In genomic region chr16:398551-399277, GRCh38 we compare ENCODE assay signal across 10 cellular contexts. TPM values are rescaled to one million over a fixed set of nuclear protein-coding genes. Genes with fewer than 3 reads are reported as not detected.
DNase-seq lines count a peak whose midpoint lies in the region; FAIRE-seq and TF ChIP-seq lines count a peak whose summit lies in the region.
"Had no signal": no experiment of that assay in that cellular context is flagged by ENCODE, and none has a peak within 500 bp of the region (broad histone marks: within the 10 kb centered on the region; RNA-seq: fewer than 3 reads in every experiment).

No MANE protein-coding gene starts in this region.

- no peak overlapping the region for H3K14ac ChIP-seq in H1 (ENCODE audit: insufficient read length)

- 89% methylated on average over 23 of the region's 23 CpGs; no CpG with 5 or more reads in 1 of the 2 experiments for WGBS in H1 (ENCODE audit: extremely low coverage in 1 of 2, insufficient coverage in 1 of 2, insufficient read length in 1 of 2, insufficient replicate concordance in 2 of 2, low coverage in 1 of 2, low lambda C conversion rate in 2 of 2, missing lambda C conversion rate in 1 of 2), 2 experiments

- peak in 1 of 2 experiments; percentile 6; a peak in 1 of 4 replicates for TF ChIP-seq RAD21 in H1 (IDR thresholded peaks at IDR 0.05 in 1 of 2, conservative IDR thresholded peaks at IDR 0.05 in 1 of 2; ENCODE audit: low read depth in 2 of 2, low read length in 2 of 2)

- H3K27me3 ChIP-seq in Caco-2 (replicated peaks; ENCODE audit: control insufficient read depth, insufficient read depth, low read length) (no peaks in the 10 kb centered on the region), NT2/D1 (ENCODE audit: insufficient read depth, insufficient read length) (no peaks in the 10 kb centered on the region), H1 (replicated peaks in 1 of 4; ENCODE audit: control insufficient read depth in 3 of 4, extremely low read depth in 1 of 4, insufficient read depth in 3 of 4, low read length in 3 of 4) (no peaks in the 10 kb centered on the region), parathyroid adenoma (ENCODE audit: control insufficient read depth, insufficient read depth, low read length) (no peaks in the 10 kb centered on the region)

- H3K23me2 ChIP-seq in H1 (ENCODE audit: low read depth, low read length): peaks cover 5% of the 10 kb centered on the region

- H3K4me2 ChIP-seq in H1 (ENCODE audit: insufficient read depth in 1 of 2, low read depth in 2 of 2, low read length in 2 of 2) (peak overlapping the region in 1 of 2 experiments; percentile 32; a peak in 2 of 4 replicates), parathyroid adenoma (ENCODE audit: low read length) (no peak overlapping the region)

- H4K91ac ChIP-seq in H1 (replicated peaks; ENCODE audit: insufficient read length, low read length): no peak overlapping the region

- H3K4me3 ChIP-seq in Caco-2 (ENCODE audit: low read depth, low read length) (no peak overlapping the region), NT2/D1 (ENCODE audit: insufficient read length, low read depth) (peak overlapping the region; percentile 1), H1 (ENCODE audit: extremely low read depth in 1 of 4, insufficient read depth in 2 of 4, low read depth in 3 of 4, low read length in 4 of 4) (no peak overlapping the region), parathyroid adenoma (ENCODE audit: low read depth, low read length) (no peak overlapping the region)

- H2BK12ac ChIP-seq in H1 (ENCODE audit: low read depth, low read length): peak overlapping the region; percentile 87; the same call in 1 of the 2 replicates

- no peak for DNase-seq in Caco-2
- DNase-seq in NT2/D1 (ENCODE audit: low read depth, low spot score): no peak
- DNase-seq in H1 (ENCODE audit: low read depth in 1 of 2, low spot score in 2 of 2): peak in 1 of 2 experiments; percentile 68
- DNase-seq in GOT3 (lab: John Stamatoyannopoulos, UW): no peak
- no peak for DNase-seq in hypothalamus (lab: John Stamatoyannopoulos, UW)
- no peak for DNase-seq in A172 (ENCODE audit: low spot score)
- no peak for DNase-seq in cerebellar nuclear complex (lab: John Stamatoyannopoulos, UW)
- DNase-seq: Kasumi-1, NCI-H510A treated with DMSO at 0.1 percent for 48 hours had no signal

- POLR2A ChIA-PET in Caco-2 (lab: Charles Lee) (no interaction called here), H1 (lab: Charles Lee; ENCODE audit: partially characterized antibody) (interaction anchor here (0.7 to 6.7 kb wide), 11 partner anchors 8 to 84 kb away, joined by 3 to 67 read pairs (median 4); partner anchors contain the start of genes MRPL28 and RAB11FIP3)

- no peak for TF ChIP-seq EP300 in H1 (IDR thresholded peaks at IDR 0.05; ENCODE audit: borderline replicate concordance in 1 of 2, low read depth in 2 of 2, low read length in 2 of 2)

- H3K36me3 ChIP-seq in Caco-2 (ENCODE audit: control insufficient read depth, insufficient read depth, low read length): peaks cover 3% of the 10 kb centered on the region
- peaks cover 29% of the 10 kb centered on the region for H3K36me3 ChIP-seq in NT2/D1 (ENCODE audit: insufficient read depth, insufficient read length, low read length)
- H3K36me3 ChIP-seq in H1 (ENCODE audit: control insufficient read depth in 2 of 4, insufficient read depth in 4 of 4, low read length in 3 of 4): peaks cover 7 to 18% (median 14%) of the 10 kb centered on the region in 4 experiments; a peak in 6 of 8 replicates
- no peaks in the 10 kb centered on the region for H3K36me3 ChIP-seq in parathyroid adenoma (ENCODE audit: control insufficient read depth, insufficient read depth, low read length)

- H3K9ac ChIP-seq in NT2/D1 (ENCODE audit: insufficient read length, low read depth) (peak overlapping the region; percentile 78), H1 (replicated peaks in 1 of 4; ENCODE audit: extremely low read depth in 1 of 4, low read depth in 3 of 4, low read length in 3 of 4) (no peak overlapping the region; a peak in 1 of 7 replicates), parathyroid adenoma (no peak overlapping the region)

- BruUV-seq in Caco-2 (replicated peaks; lab: Mats Ljungman, UMichigan): no TSS peak

- no peak overlapping the region for H3K23ac ChIP-seq in H1 (ENCODE audit: insufficient read length)

- TF ChIP-seq POLR2A in H1 (IDR thresholded peaks at IDR 0.05; ENCODE audit: control extremely low read depth in 1 of 2, low read depth in 2 of 2, low read length in 2 of 2): 0 out of 3 replicates have a peak, but pooled peaks of 1 of the 2 experiments have one; percentile 22

- no peak overlapping the region for H4K5ac ChIP-seq in H1 (ENCODE audit: insufficient read length, low read depth, low read length)

- peaks cover 30% of the 10 kb centered on the region for H3K36me3 Mint-ChIP-seq in Caco-2 (ENCODE audit: insufficient read depth, unreplicated experiment)

- no peak overlapping the region for H3K18ac ChIP-seq in H1 (ENCODE audit: extremely low read depth, low read length)

- H3K79me2 ChIP-seq in H1 (ENCODE audit: control insufficient read depth in 1 of 2, insufficient read depth in 2 of 2, low read length in 2 of 2) (no peaks in the 10 kb centered on the region; a peak in 1 of 4 replicates), parathyroid adenoma (peaks cover 2% of the 10 kb centered on the region)

- H3K27ac Mint-ChIP-seq in Caco-2 (ENCODE audit: unreplicated experiment): no peak overlapping the region

- no peak overlapping the region for H2BK20ac ChIP-seq in H1 (ENCODE audit: low read length)

- no peak overlapping the region for H2BK120ac ChIP-seq in H1 (replicated peaks; ENCODE audit: low read depth, low read length)

- H3K4me1 Mint-ChIP-seq in Caco-2 (ENCODE audit: low read depth, unreplicated experiment): no peaks in the 10 kb centered on the region

- no peaks in the 10 kb centered on the region for H3K9me3 Mint-ChIP-seq in Caco-2 (ENCODE audit: unreplicated experiment)

- no peak overlapping the region for H3K56ac ChIP-seq in H1 (replicated peaks; ENCODE audit: insufficient read length, low read depth, low read length)

- H3K4me3 Mint-ChIP-seq in Caco-2 (ENCODE audit: unreplicated experiment): peak overlapping the region; percentile 58

- H2BK5ac ChIP-seq in H1 (ENCODE audit: low read depth, low read length): peak overlapping the region; percentile 71; the same call in 1 of the 2 replicates

- H4K20me1 ChIP-seq in H1 (replicated peaks in 1 of 2; ENCODE audit: control insufficient read depth in 1 of 2, insufficient read depth in 2 of 2, low read length in 2 of 2): peaks cover 2 to 21% of the 10 kb centered on the region in 2 experiments

- CTCF ChIA-PET in Caco-2 (lab: Charles Lee): interaction anchor here (1.0 kb wide), 1 partner anchor 18 kb away, joined by 3 read pairs; no protein-coding TSS in a partner anchor
- CTCF ChIA-PET in H1 (lab: Charles Lee; ENCODE audit: partially characterized antibody): interaction anchor here (0.5 to 1.5 kb wide), 6 partner anchors 8 to 249 kb away, joined by 3 to 6 read pairs (median 4); no protein-coding TSS in a partner anchor

- no peaks in the 10 kb centered on the region for H3K27me3 Mint-ChIP-seq in Caco-2 (ENCODE audit: insufficient read depth, unreplicated experiment)

- H3K9me3 ChIP-seq in Caco-2 (no peaks in the 10 kb centered on the region), NT2/D1 (ENCODE audit: insufficient read depth, low read length) (no peaks in the 10 kb centered on the region), H1 (ENCODE audit: insufficient read depth in 2 of 2, low read depth in 1 of 2, low read length in 1 of 2) (no peaks in the 10 kb centered on the region), parathyroid adenoma (ENCODE audit: control insufficient read depth, low read length) (no peaks in the 10 kb centered on the region)

- peak overlapping the region; percentile 29; the same call in 1 of the 2 replicates for H2BK15ac ChIP-seq in H1 (ENCODE audit: low read length)

- H3K4me1 ChIP-seq in Caco-2 (peaks cover 11% of the 10 kb centered on the region; the same call in 1 of the 2 replicates), NT2/D1 (ENCODE audit: insufficient read depth, insufficient read length) (peaks cover 19% of the 10 kb centered on the region), H1 (replicated peaks in 1 of 4; ENCODE audit: control insufficient read depth in 3 of 4, insufficient read depth in 4 of 4, low read length in 3 of 4) (peaks cover 0 to 26% (median 13%) of the 10 kb centered on the region in 4 experiments; a peak in 6 of 7 replicates), parathyroid adenoma (peaks cover 10% of the 10 kb centered on the region)

- intact Hi-C loops in Caco-2 (cut with micrococcal nuclease; ENCODE audit: unreplicated experiment): no loop called here

- TF ChIP-seq CTCF in Caco-2 (IDR thresholded peaks at IDR 0.05; ENCODE audit: insufficient read depth in 1 of 2, low read depth in 1 of 2, low read length in 1 of 2, severe bottlenecking in 1 of 2, unreplicated experiment in 1 of 2) (no peak), H1 (IDR thresholded peaks at IDR 0.05; ENCODE audit: control extremely low read depth in 1 of 3, insufficient read depth in 1 of 3, low read depth in 1 of 3, low read length in 3 of 3) (peak in 1 of 3 experiments; percentile 38; a peak in 1 of 4 replicates), parathyroid adenoma (IDR thresholded peaks at IDR 0.05) (no peak)

- H4K8ac ChIP-seq in H1 (ENCODE audit: extremely low read depth, insufficient read depth, low read length): no peak overlapping the region

- H2AFZ ChIP-seq in H1 (ENCODE audit: low read length): no peak overlapping the region
- H2AFZ ChIP-seq in parathyroid adenoma: no peak overlapping the region

- peak overlapping the region; percentile 79; the same call in 1 of the 2 replicates for H2AK5ac ChIP-seq in H1 (ENCODE audit: low read depth, low read length)

- FAIRE-seq in H1 (lab: Jason Lieb, UNC): no peak

- no peak overlapping the region for H3K27ac ChIP-seq in H1 (ENCODE audit: low read depth, low read length)
- H3K27ac ChIP-seq in parathyroid adenoma: peak overlapping the region; percentile 85

- H3K4ac ChIP-seq in H1 (replicated peaks; ENCODE audit: insufficient read length, low read depth, low read length): no peak overlapping the region

- H3K79me1 ChIP-seq in H1 (ENCODE audit: low read depth, low read length): no peaks in the 10 kb centered on the region; the same call in 1 of the 2 replicates

RNA-seq across cellular contexts. Expression of gene NME4, which starts 1.7 kb away (rescaled TPM):
- 140 and 150 TPM in 2 replicates for total RNA-seq in Caco-2 (2022)
- 408 and 418 TPM in 2 replicates for total RNA-seq in H1 (2021; fragmentation: NEBNext Ultra II Directional; extraction: Animal tissue kit (Norgen Biotek cat#: 25700))
- polyA plus RNA-seq in H1 (2011; rRNA removed): 863 and 1,107 TPM in 2 replicates
- 668 TPM for polyA plus RNA-seq in H1 (2011; cell fraction: cytosol; rRNA removed)
- polyA plus RNA-seq in H1 (2011; cell fraction: nucleus; rRNA removed): 729 TPM
- 330 to 521 TPM (median 486 TPM) in 4 replicates for polyA plus RNA-seq in H1 (2012, experiment 1 of 2)
- polyA plus RNA-seq in H1 (2012, experiment 2 of 2): 430 TPM
- polyA plus RNA-seq in H1 (2013, experiment 1 of 2): 339 TPM
- polyA plus RNA-seq in H1 (2013, experiment 2 of 2): 335 TPM
- 89.1 and 100 TPM in 2 replicates for polyA minus RNA-seq in H1 (2011; rRNA and poly(A)+ RNA removed)
- polyA minus RNA-seq in H1 (2011; cell fraction: cytosol; rRNA and poly(A)+ RNA removed): 116 TPM
- polyA minus RNA-seq in H1 (2011; cell fraction: nucleus; rRNA and poly(A)+ RNA removed): 153 TPM
- 161 and 179 TPM in 2 replicates for total RNA-seq in A172 (2014; rRNA removed; shearing (Covaris generic))

RNA-seq across cellular contexts. Expression of gene DECR2, which starts 3.0 kb away (rescaled TPM):
- 50.2 and 52.6 TPM in 2 replicates for total RNA-seq in Caco-2 (2022)
- total RNA-seq in H1 (2021; fragmentation: NEBNext Ultra II Directional; extraction: Animal tissue kit (Norgen Biotek cat#: 25700)): 28.2 and 30.6 TPM in 2 replicates
- 39.9 and 58.5 TPM in 2 replicates for polyA plus RNA-seq in H1 (2011; rRNA removed)
- polyA plus RNA-seq in H1 (2011; cell fraction: cytosol; rRNA removed): 43.2 TPM
- polyA plus RNA-seq in H1 (2011; cell fraction: nucleus; rRNA removed): 104 TPM
- polyA plus RNA-seq in H1 (2012, experiment 1 of 2): 23.8 to 34.0 TPM (median 28.4 TPM) in 4 replicates
- polyA plus RNA-seq in H1 (2012, experiment 2 of 2): 22.3 TPM
- polyA plus RNA-seq in H1 (2013, experiment 1 of 2): 23.1 TPM
- 20.7 TPM for polyA plus RNA-seq in H1 (2013, experiment 2 of 2)
- 6.4 and 7.8 TPM in 2 replicates for polyA minus RNA-seq in H1 (2011; rRNA and poly(A)+ RNA removed)
- polyA minus RNA-seq in H1 (2011; cell fraction: cytosol; rRNA and poly(A)+ RNA removed): 17.0 TPM
- 17.9 TPM for polyA minus RNA-seq in H1 (2011; cell fraction: nucleus; rRNA and poly(A)+ RNA removed)
- total RNA-seq in A172 (2014; rRNA removed; shearing (Covaris generic)): 8.1 and 12.5 TPM in 2 replicates

RNA-seq across cellular contexts. Expression of gene PGAP6, which starts 16.9 kb away (rescaled TPM):
- total RNA-seq in Caco-2 (2022): 85.5 and 87.1 TPM in 2 replicates
- 86.8 and 92.9 TPM in 2 replicates for total RNA-seq in H1 (2021; fragmentation: NEBNext Ultra II Directional; extraction: Animal tissue kit (Norgen Biotek cat#: 25700))
- 364 and 441 TPM in 2 replicates for polyA plus RNA-seq in H1 (2011; rRNA removed)
- 227 TPM for polyA plus RNA-seq in H1 (2011; cell fraction: cytosol; rRNA removed)
- polyA plus RNA-seq in H1 (2011; cell fraction: nucleus; rRNA removed): 362 TPM
- 72.3 to 126 TPM (median 121 TPM) in 4 replicates for polyA plus RNA-seq in H1 (2012, experiment 1 of 2)
- polyA plus RNA-seq in H1 (2012, experiment 2 of 2): 70.7 TPM
- 90.3 TPM for polyA plus RNA-seq in H1 (2013, experiment 1 of 2)
- polyA plus RNA-seq in H1 (2013, experiment 2 of 2): 94.9 TPM
- polyA minus RNA-seq in H1 (2011; rRNA and poly(A)+ RNA removed): 167 and 180 TPM in 2 replicates
- polyA minus RNA-seq in H1 (2011; cell fraction: cytosol; rRNA and poly(A)+ RNA removed): 106 TPM
- polyA minus RNA-seq in H1 (2011; cell fraction: nucleus; rRNA and poly(A)+ RNA removed): 104 TPM
- total RNA-seq in A172 (2014; rRNA removed; shearing (Covaris generic)): 46.6 and 58.5 TPM in 2 replicates

RNA-seq across cellular contexts. Expression of gene RAB11FIP3, which starts 26.7 kb away (rescaled TPM):
- 31.3 and 35.8 TPM in 2 replicates for total RNA-seq in Caco-2 (2022)
- total RNA-seq in H1 (2021; fragmentation: NEBNext Ultra II Directional; extraction: Animal tissue kit (Norgen Biotek cat#: 25700)): 32.4 and 35.2 TPM in 2 replicates
- polyA plus RNA-seq in H1 (2011; rRNA removed): 9.3 and 16.6 TPM in 2 replicates
- 15.1 TPM for polyA plus RNA-seq in H1 (2011; cell fraction: cytosol; rRNA removed)
- 37.6 TPM for polyA plus RNA-seq in H1 (2011; cell fraction: nucleus; rRNA removed)
- 21.9 to 33.3 TPM (median 31.0 TPM) in 4 replicates for polyA plus RNA-seq in H1 (2012, experiment 1 of 2)
- 20.2 TPM for polyA plus RNA-seq in H1 (2012, experiment 2 of 2)
- polyA plus RNA-seq in H1 (2013, experiment 1 of 2): 12.5 TPM
- polyA plus RNA-seq in H1 (2013, experiment 2 of 2): 11.9 TPM
- 9.7 and 14.5 TPM in 2 replicates for polyA minus RNA-seq in H1 (2011; rRNA and poly(A)+ RNA removed)
- 10.8 TPM for polyA minus RNA-seq in H1 (2011; cell fraction: cytosol; rRNA and poly(A)+ RNA removed)
- 21.0 TPM for polyA minus RNA-seq in H1 (2011; cell fraction: nucleus; rRNA and poly(A)+ RNA removed)
- 22.0 and 27.4 TPM in 2 replicates for total RNA-seq in A172 (2014; rRNA removed; shearing (Covaris generic))

RNA-seq across cellular contexts. Expression of gene MRPL28, which starts 28.4 kb away (rescaled TPM):
- 82.4 and 91.2 TPM in 2 replicates for total RNA-seq in Caco-2 (2022)
- total RNA-seq in H1 (2021; fragmentation: NEBNext Ultra II Directional; extraction: Animal tissue kit (Norgen Biotek cat#: 25700)): 88.9 and 95.7 TPM in 2 replicates
- 188 and 257 TPM in 2 replicates for polyA plus RNA-seq in H1 (2011; rRNA removed)
- 238 TPM for polyA plus RNA-seq in H1 (2011; cell fraction: cytosol; rRNA removed)
- polyA plus RNA-seq in H1 (2011; cell fraction: nucleus; rRNA removed): 174 TPM
- 80.1 to 165 TPM (median 138 TPM) in 4 replicates for polyA plus RNA-seq in H1 (2012, experiment 1 of 2)
- polyA plus RNA-seq in H1 (2012, experiment 2 of 2): 134 TPM
- polyA plus RNA-seq in H1 (2013, experiment 1 of 2): 74.5 TPM
- polyA plus RNA-seq in H1 (2013, experiment 2 of 2): 74.2 TPM
- polyA minus RNA-seq in H1 (2011; rRNA and poly(A)+ RNA removed): 52.8 and 69.8 TPM in 2 replicates
- polyA minus RNA-seq in H1 (2011; cell fraction: cytosol; rRNA and poly(A)+ RNA removed): 45.9 TPM
- 37.7 TPM for polyA minus RNA-seq in H1 (2011; cell fraction: nucleus; rRNA and poly(A)+ RNA removed)
- total RNA-seq in A172 (2014; rRNA removed; shearing (Covaris generic)): 234 and 252 TPM in 2 replicates
